ENCODE assay signal across 19 cellular contexts in the genomic region with DNA sequence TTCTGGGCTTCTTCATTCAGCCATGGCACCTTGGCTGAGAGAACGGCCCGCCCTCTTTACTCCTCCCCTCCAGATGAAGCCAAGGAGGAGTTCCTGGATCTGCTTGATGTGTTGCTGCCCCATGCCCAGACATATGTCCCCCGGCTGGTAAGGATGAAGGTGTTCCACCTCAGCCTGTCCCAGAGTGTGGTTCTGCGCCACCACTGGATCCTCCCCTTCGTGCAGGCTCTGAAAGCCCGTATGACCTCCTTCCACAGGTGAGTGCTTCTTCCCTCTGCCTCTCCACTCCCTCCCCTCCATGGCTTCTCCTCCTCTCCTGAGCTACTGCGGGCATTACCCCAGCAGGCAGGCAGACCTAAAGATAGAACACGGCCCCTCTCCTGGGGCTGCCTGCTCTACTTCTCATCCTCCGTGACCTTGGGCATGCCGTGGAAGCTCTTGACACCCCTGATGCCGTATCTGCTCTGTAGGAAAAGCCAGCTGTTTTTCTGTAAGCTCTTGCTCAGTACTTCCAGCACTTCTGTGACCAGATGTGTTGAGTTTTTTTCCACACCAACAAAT. TPM values are rescaled to one million over a fixed set of nuclear protein-coding genes. Genes with fewer than 3 reads are reported as not detected.
"Had no signal": no experiment of that assay in that cellular context is flagged by ENCODE, and none has a peak within 500 bp of the region (broad histone marks: within the 10 kb centered on the region; RNA-seq: fewer than 3 reads in every experiment).

No MANE protein-coding gene starts in this region.

- H3K4me3 Mint-ChIP-seq: activated naive CD4-positive, alpha-beta T cell treated with anti-CD3 and anti-CD28 coated beads, Interleukin-2, amount 10 ng/mL, durations not matched to agents 7 days and 5 days; activated T-helper 17 cell treated with anti-CD3 and anti-CD28 coated beads, Interleukin-2, amount 50 U/mL, for 72 hours; neural progenitor cell had no signal

- ATAC-seq: activated T-helper 17 cell treated with anti-CD3 and anti-CD28 coated beads, Interleukin-2, amount 50 U/mL, for 72 hours; left lobe of liver had no signal

- H3K27me3 Mint-ChIP-seq: activated naive CD4-positive, alpha-beta T cell treated with anti-CD3 and anti-CD28 coated beads, Interleukin-2, amount 10 ng/mL, durations not matched to agents 7 days and 5 days; activated T-helper 17 cell treated with anti-CD3 and anti-CD28 coated beads, Interleukin-2, amount 50 U/mL, for 72 hours had no signal

- H3K27me3 ChIP-seq: adrenal gland, esophagus squamous epithelium, neural progenitor cell, sigmoid colon, stomach, testis, upper lobe of left lung had no signal

- H3K9me3 ChIP-seq: adrenal gland, esophagus squamous epithelium, sigmoid colon, stomach, testis, upper lobe of left lung had no signal

- H3K4me1 ChIP-seq: testis had no signal

- H3K27ac ChIP-seq: adrenal gland, esophagus squamous epithelium, neural progenitor cell, sigmoid colon, stomach, testis, upper lobe of left lung had no signal

- H3K27ac Mint-ChIP-seq: activated naive CD4-positive, alpha-beta T cell treated with anti-CD3 and anti-CD28 coated beads, Interleukin-2, amount 10 ng/mL, durations not matched to agents 7 days and 5 days; activated T-helper 17 cell treated with anti-CD3 and anti-CD28 coated beads, Interleukin-2, amount 50 U/mL, for 72 hours; neural progenitor cell had no signal

- DNase-seq: activated CD4-positive, CD25-positive, alpha-beta regulatory T cell treated with anti-CD3 and anti-CD28 coated beads, Interleukin-2, amount 50 U/mL, for 72 hours; activated naive CD4-positive, alpha-beta T cell treated with anti-CD3 and anti-CD28 coated beads, Interleukin-2, amount 10 ng/mL, durations not matched to agents 7 days and 5 days; activated T-cell treated with anti-CD3 and anti-CD28 coated beads for 4 hours; esophagus squamous epithelium; sigmoid colon; stimulated activated CD4-positive, alpha-beta T cell treated with anti-CD3 and anti-CD28 coated beads, Interleukin-1b, Interleukin-23, amount 100 ng/mL, for 48 hours; stomach; T-helper 9 cell; testis; upper lobe of left lung had no signal

- H3K4me3 ChIP-seq: adrenal gland, esophagus squamous epithelium, neural progenitor cell, sigmoid colon, stomach, testis, upper lobe of left lung had no signal

- H3K36me3 ChIP-seq: neural progenitor cell had no signal

RNA-seq across cellular contexts. Expression of gene CNGB1, which starts 39.0 kb away (rescaled TPM):
- total RNA-seq: activated T-helper 17 cell treated with anti-CD3 and anti-CD28 coated beads, Interleukin-2, amount 50 U/mL, for 72 hours; endothelial cell of umbilical vein; fibroblast of villous mesenchyme; glomerular endothelial cell; left lobe of liver; mesenteric fat pad; osteocyte had no signal
- polyA plus RNA-seq: endothelial cell of umbilical vein had no signal
